Comparison of ENCODE assay signal across 9 cellular contexts in genomic region chrX:108437789-108438623, GRCh38. TPM values are rescaled to one million over a fixed set of nuclear protein-coding genes. Genes with fewer than 3 reads are reported as not detected.
DNase-seq lines count a peak whose midpoint lies in the region; ATAC-seq and TF ChIP-seq lines count a peak whose summit lies in the region.
"Had no signal": no experiment of that assay in that cellular context is flagged by ENCODE, and none has a peak within 500 bp of the region (broad histone marks: within the 10 kb centered on the region; RNA-seq: fewer than 3 reads in every experiment).

COL4A6 (minus strand) TSS chrX:108438422; CDS start chrX:108438196, 226 bp downstream.

- DNase-seq in DMS79 treated with DMSO at 0.1 percent for 48 hours (lab: John Stamatoyannopoulos, UW) (peak; percentile 3), DMS79 (lab: John Stamatoyannopoulos, UW) (no peak), dorsolateral prefrontal cortex (no peak), kidney epithelial cell (ENCODE audit: low read depth) (no peak), tibial nerve (ENCODE audit: low spot score in 2 of 2) (no peak)
- DNase-seq in effector CD8-positive, alpha-beta T cell (lab: John Stamatoyannopoulos, UW) = no peak
- DNase-seq: NCI-H1048 had no signal

- H3K27me3 ChIP-seq in dorsolateral prefrontal cortex = peaks cover 0 to 98% (median 63%) of the 10 kb centered on the region in 45 donors
- H3K27me3 ChIP-seq in kidney epithelial cell (ENCODE audit: control insufficient read depth, insufficient read depth, low read length) = peaks cover 5% of the 10 kb centered on the region
- peaks cover 0 to 35% of the 10 kb centered on the region in 2 donors for H3K27me3 ChIP-seq in tibial nerve

- peak within 1 kb of the TSS in 55 of 59 donors; percentile 6 to 69 (median 48) for H3K4me3 ChIP-seq in dorsolateral prefrontal cortex
- peak within 1 kb of the TSS; percentile 60 for H3K4me3 ChIP-seq in kidney epithelial cell (ENCODE audit: low read depth, low read length)
- H3K4me3 ChIP-seq in tibial nerve = peak within 1 kb of the TSS in 3 of 4 donors; percentile 34 to 53 (median 35)

- no peak for TF ChIP-seq EP300 in tibial nerve (IDR thresholded peaks at IDR 0.05)

- TF ChIP-seq CTCF in dorsolateral prefrontal cortex (IDR thresholded peaks at IDR 0.05 in 54 of 56, conservative IDR thresholded peaks at IDR 0.05 in 2 of 56; ENCODE audit: low read depth in 1 of 56, partially characterized antibody in 56 of 56) = no peak
- TF ChIP-seq CTCF in kidney epithelial cell (IDR thresholded peaks at IDR 0.05; ENCODE audit: insufficient read depth, low read length, poor library complexity, severe bottlenecking) = no peak
- TF ChIP-seq CTCF in tibial nerve (IDR thresholded peaks at IDR 0.05) = no peak

- H3K4me1 ChIP-seq in tibial nerve = no peaks in the 10 kb centered on the region

- H3K9me3 ChIP-seq in tibial nerve = no peaks in the 10 kb centered on the region

- H3K36me3 ChIP-seq in kidney epithelial cell (ENCODE audit: control insufficient read depth, insufficient read depth, low read length) (no peaks in the 10 kb centered on the region), tibial nerve (no peaks in the 10 kb centered on the region)

- H3K27ac ChIP-seq in dorsolateral prefrontal cortex (no peak within 1 kb of the TSS), tibial nerve (no peak within 1 kb of the TSS)

- no peak for TF ChIP-seq POLR2A in tibial nerve (IDR thresholded peaks at IDR 0.05)

- ATAC-seq in HG03280 (IDR thresholded peaks at IDR 0.05; ENCODE audit: unreplicated experiment) (no peak), GM18907 (IDR thresholded peaks at IDR 0.05; ENCODE audit: unreplicated experiment) (no peak)

- WGBS in tibial nerve, 2 donors = 10 to 37% methylated on average over 26 to 28 of the region's 28 CpGs

- intact Hi-C loops in dorsolateral prefrontal cortex (cut with DNase I) = no loop called here

RNA-seq across cellular contexts. Expression of gene COL4A6, which starts in this region (rescaled TPM):
- total RNA-seq in dorsolateral prefrontal cortex = 1 to 10 TPM in 25 of 120 experiments, under 1 TPM in 93, not detected in 2; 0.07 to 2.5 (median 0.50) TPM
- total RNA-seq in kidney epithelial cell = 1.2 and 1.8 TPM in 2 replicates
- total RNA-seq in tibial nerve = 1 to 10 TPM in 1 of 4 donors, under 1 TPM in 3; under 0.01 to 1.4 (median 0.21) TPM
